1 cellular context compared by ENCODE assay signal in the genomic region with DNA sequence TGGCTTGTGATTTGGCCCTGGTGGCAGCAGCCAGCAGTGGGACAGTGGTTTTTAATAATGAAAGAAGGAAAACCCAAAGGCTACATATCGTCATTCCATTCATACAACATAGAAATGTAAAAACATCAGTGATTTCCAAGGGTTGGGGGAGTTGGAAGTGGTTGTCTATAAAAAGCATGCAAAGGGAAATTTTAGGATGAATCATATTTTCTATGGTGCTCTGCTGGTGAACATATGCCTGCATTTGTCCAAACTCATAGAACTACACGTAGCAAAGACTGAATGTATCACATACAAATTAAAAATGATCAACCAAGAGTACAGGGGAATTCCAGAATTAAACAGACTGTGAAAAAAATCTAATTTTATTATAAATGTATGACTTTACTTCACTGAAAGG.
TF ChIP-seq lines count a peak whose summit lies in the region.

No MANE protein-coding gene starts in this region.

TF ChIP-seq in A549, 52 proteins besides CTCF, POLR2A, EP300 and RAD21:
- TF ChIP-seq JUN (IDR thresholded peaks at IDR 0.05) = no peak
- TF ChIP-seq HDAC2 (IDR thresholded peaks at IDR 0.05) = no peak
- no peak for TF ChIP-seq HOXB5 (CRISPR knock-in tag; IDR thresholded peaks at IDR 0.05)
- no peak for TF ChIP-seq RARB (CRISPR knock-in tag; IDR thresholded peaks at IDR 0.05)
- no peak for TF ChIP-seq FOSB (CRISPR knock-in tag; IDR thresholded peaks at IDR 0.05)
- TF ChIP-seq ZFP36 (IDR thresholded peaks at IDR 0.05; ENCODE audit: borderline replicate concordance, partially characterized antibody) = no peak
- TF ChIP-seq HES2 (IDR thresholded peaks at IDR 0.05) = no peak
- no peak for TF ChIP-seq SMC3 (IDR thresholded peaks at IDR 0.05)
- TF ChIP-seq PHF8 (IDR thresholded peaks at IDR 0.05; ENCODE audit: borderline replicate concordance, low read depth) = no peak
- TF ChIP-seq, protein P1, sequence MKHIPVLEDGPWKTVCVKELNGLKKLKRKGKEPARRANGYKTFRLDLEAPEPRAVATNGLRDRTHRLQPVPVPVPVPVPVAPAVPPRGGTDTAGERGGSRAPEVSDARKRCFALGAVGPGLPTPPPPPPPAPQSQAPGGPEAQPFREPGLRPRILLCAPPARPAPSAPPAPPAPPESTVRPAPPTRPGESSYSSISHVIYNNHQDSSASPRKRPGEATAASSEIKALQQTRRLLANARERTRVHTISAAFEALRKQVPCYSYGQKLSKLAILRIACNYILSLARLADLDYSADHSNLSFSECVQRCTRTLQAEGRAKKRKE (CRISPR knock-in tag; IDR thresholded peaks at IDR 0.05; ENCODE audit: low read depth) = no peak
- TF ChIP-seq MAFK (IDR thresholded peaks at IDR 0.05; ENCODE audit: partially characterized antibody) = no peak
- TF ChIP-seq REST (IDR thresholded peaks at IDR 0.05) = no peak
- TF ChIP-seq NR3C1 (IDR thresholded peaks at IDR 0.05) = no peak
- no peak for TF ChIP-seq ZC3H11A (IDR thresholded peaks at IDR 0.05)
- no peak for TF ChIP-seq MAZ (IDR thresholded peaks at IDR 0.05; ENCODE audit: borderline replicate concordance, low read depth, low read length)
- no peak for TF ChIP-seq BHLHE40 (IDR thresholded peaks at IDR 0.05; ENCODE audit: low read depth, low read length)
- no peak for TF ChIP-seq MYC (IDR thresholded peaks at IDR 0.05; ENCODE audit: borderline replicate concordance, low read length)
- TF ChIP-seq PBX3 (IDR thresholded peaks at IDR 0.05) = no peak
- no peak for TF ChIP-seq HOXA7 (CRISPR knock-in tag; IDR thresholded peaks at IDR 0.05)
- no peak for TF ChIP-seq CBX8 (IDR thresholded peaks at IDR 0.05)
